In genomic region chr2:149872638-149873037, GRCh38 we compare ENCODE assay signal across 29 cellular contexts.
"Had no signal": no experiment of that assay in that cellular context is flagged by ENCODE, and none has a peak within 500 bp of the region (broad histone marks: within the 10 kb centered on the region; RNA-seq: fewer than 3 reads in every experiment).

No MANE protein-coding gene starts in this region.

- H3K9me3 ChIP-seq: colonic mucosa, esophagus squamous epithelium, lower lobe of right lung, uterus had no signal

- H3K4me1 ChIP-seq: colonic mucosa, lower lobe of right lung, uterus had no signal

- H3K27ac ChIP-seq: colonic mucosa, epithelial cell of prostate, esophagus squamous epithelium, heart right ventricle, lower lobe of right lung, uterus had no signal

- H3K27me3 ChIP-seq: colonic mucosa, esophagus squamous epithelium, heart right ventricle, uterus had no signal

- ATAC-seq: heart right ventricle; lower lobe of right lung; natural killer cell treated with Interleukin-12 subunit alpha and Interleukin-12 subunit beta and Interleukin-15 and Interleukin-18, amount 100 ng/mL, for 72 hours; right cardiac atrium; stimulated activated memory B cell treated with anti-CD40 and anti-IgM and Interleukin-4, amounts not matched to agents 10 μg/mL and 1 μg/mL and 100 μg/mL, for 72 hours; stimulated activated naive CD8-positive, alpha-beta T cell treated with anti-CD3 and anti-CD28 coated beads, Interleukin-15, amount 100 ng/mL, for 72 hours had no signal

- DNase-seq: activated CD4-positive, alpha-beta memory T cell treated with anti-CD3 and anti-CD28 coated beads for 36 hours; activated CD4-positive, alpha-beta T cell treated with anti-CD3 and anti-CD28 coated beads, Interleukin-2, amount 10 ng/mL, durations not matched to agents 24 days and 14 days; activated CD4-positive, CD25-positive, alpha-beta regulatory T cell treated with anti-CD3 and anti-CD28 coated beads, Interleukin-2, amount 50 U/mL, for 72 hours; activated CD8-positive, alpha-beta memory T cell treated with anti-CD3 and anti-CD28 coated beads, Interleukin-2, amount 50 U/mL, for 48 hours; activated gamma-delta T cell; activated naive CD4-positive, alpha-beta T cell treated with anti-CD3 and anti-CD28 coated beads, Interleukin-2, amount 50 U/mL, for 16 hours; activated T-cell treated with anti-CD3 and anti-CD28 coated beads, Interleukin-2, amount 50 U/mL, for 24 hours; amniotic stem cell; cerebellar nuclear complex; colonic mucosa; effector CD8-positive, alpha-beta T cell; esophagus squamous epithelium; foreskin melanocyte; heart right ventricle; lower lobe of right lung; mesendoderm; posterior cingulate gyrus; right cardiac atrium; stimulated activated CD4-positive, alpha-beta T cell treated with anti-CD3 and anti-CD28 coated beads, Interleukin-12 subunit alpha, Interleukin-12 subunit beta, amount 100 ng/mL, for 4 hours; stimulated activated CD4-positive, alpha-beta T cell treated with anti-CD3 and anti-CD28 coated beads, Interleukin-4, amount 100 ng/mL, for 24 hours; stimulated activated CD8-positive, alpha-beta memory T cell treated with anti-CD3 and anti-CD28 coated beads, Interleukin-4, amount 100 ng/mL, for 48 hours; stimulated activated naive CD8-positive, alpha-beta T cell treated with anti-CD3 and anti-CD28 coated beads, Interleukin-15, amount 100 ng/mL, for 72 hours; substantia nigra; T-helper 9 cell; uterus had no signal

- H3K36me3 ChIP-seq: colonic mucosa, esophagus squamous epithelium, heart right ventricle, lower lobe of right lung, uterus had no signal

- H3K4me3 ChIP-seq: colonic mucosa, esophagus squamous epithelium, heart right ventricle, lower lobe of right lung, skin epidermis, uterus had no signal
